In genomic region chr12:93848453-93849120, GRCh38 we compare ENCODE assay signal across 10 cellular contexts.
DNase-seq lines count a peak whose midpoint lies in the region; ATAC-seq, FAIRE-seq and TF ChIP-seq lines count a peak whose summit lies in the region.
"Had no signal": no experiment of that assay in that cellular context is flagged by ENCODE, and none has a peak within 500 bp of the region (broad histone marks: within the 10 kb centered on the region; RNA-seq: fewer than 3 reads in every experiment).

No MANE protein-coding gene starts in this region.

- no peaks in the 10 kb centered on the region for H3K27me3 Mint-ChIP-seq in central memory CD8-positive, alpha-beta T cell
- no peaks in the 10 kb centered on the region for H3K27me3 Mint-ChIP-seq in osteocyte (ENCODE audit: unreplicated experiment)

- H2AFZ ChIP-seq in MM.1S (ENCODE audit: low read length): no peak overlapping the region

- H3K27ac ChIP-seq in MM.1S (ENCODE audit: low read length): no peak overlapping the region

- H3K36me3 Mint-ChIP-seq in central memory CD8-positive, alpha-beta T cell (ENCODE audit: insufficient read depth): peaks cover 5% of the 10 kb centered on the region
- peaks cover 2% of the 10 kb centered on the region for H3K36me3 Mint-ChIP-seq in osteocyte (ENCODE audit: unreplicated experiment)

- no peak overlapping the region for H3K4me2 ChIP-seq in MM.1S (ENCODE audit: low read depth, low read length)

- no peaks in the 10 kb centered on the region for H3K4me1 ChIP-seq in MM.1S (ENCODE audit: low read length)

- no peaks in the 10 kb centered on the region for H3K27me3 ChIP-seq in MM.1S (replicated peaks; ENCODE audit: insufficient read depth, low read length)

- peaks cover 28% of the 10 kb centered on the region for H3K4me1 Mint-ChIP-seq in central memory CD8-positive, alpha-beta T cell
- peaks cover 9% of the 10 kb centered on the region for H3K4me1 Mint-ChIP-seq in osteocyte (ENCODE audit: unreplicated experiment)

- TF ChIP-seq CTCF in osteocyte (IDR thresholded peaks at IDR 0.05) (no peak), MM.1S (IDR thresholded peaks at IDR 0.05; ENCODE audit: low read length) (no peak)

- H4K20me1 ChIP-seq in MM.1S (ENCODE audit: insufficient read depth, low read length): no peaks in the 10 kb centered on the region

- no peak for DNase-seq in GM18507 (ENCODE audit: extremely low spot score, insufficient read length, low read depth)
- peak; percentile 91 to 96 for DNase-seq in NOMO-1 (lab: John Stamatoyannopoulos, UW; ENCODE audit: unreplicated experiment in 2 of 2)
- DNase-seq in central memory CD8-positive, alpha-beta T cell (ENCODE audit: low spot score in 2 of 2): no peak
- DNase-seq in osteocyte (ENCODE audit: extremely low spot score, unreplicated experiment): no peak
- no peak for DNase-seq in AG20443 (ENCODE audit: low spot score)
- DNase-seq in MM.1S: no peak
- DNase-seq: activated gamma-delta T cell treated with Interleukin-2 at 50 U/mL for 16 hours, SHP77 treated with DMSO at 0.1 percent for 48 hours had no signal

- H3K79me2 ChIP-seq in MM.1S (ENCODE audit: low read length): no peaks in the 10 kb centered on the region

- H3K4me3 Mint-ChIP-seq in central memory CD8-positive, alpha-beta T cell: no peak overlapping the region
- no peak overlapping the region for H3K4me3 Mint-ChIP-seq in osteocyte (ENCODE audit: unreplicated experiment)

- H3K9me3 Mint-ChIP-seq in central memory CD8-positive, alpha-beta T cell: no peaks in the 10 kb centered on the region
- no peaks in the 10 kb centered on the region for H3K9me3 Mint-ChIP-seq in osteocyte (ENCODE audit: unreplicated experiment)

- no peaks in the 10 kb centered on the region for H3F3A ChIP-seq in MM.1S (ENCODE audit: insufficient read depth, low read length)

- peak overlapping the region; percentile 45 for H3K27ac Mint-ChIP-seq in central memory CD8-positive, alpha-beta T cell (ENCODE audit: low read depth)
- peak overlapping the region; percentile 52 for H3K27ac Mint-ChIP-seq in osteocyte (ENCODE audit: unreplicated experiment)

- no peaks in the 10 kb centered on the region for H3K9me3 ChIP-seq in MM.1S (replicated peaks; ENCODE audit: insufficient read depth, low read length)

- H3K36me3 ChIP-seq in MM.1S (replicated peaks; ENCODE audit: insufficient read depth, low read length): no peaks in the 10 kb centered on the region

- no peak for ATAC-seq in central memory CD8-positive, alpha-beta T cell (replicated peaks; ENCODE audit: extremely low read depth, poor library complexity, severe bottlenecking)
- ATAC-seq in GM21529 (IDR thresholded peaks at IDR 0.05; ENCODE audit: unreplicated experiment): no peak
- no peak for ATAC-seq in GM18519 (IDR thresholded peaks at IDR 0.05; ENCODE audit: low FRiP score, unreplicated experiment)

- FAIRE-seq in GM18507 (lab: Jason Lieb, UNC): peak; percentile 63

- H3K9me2 ChIP-seq in MM.1S (replicated peaks; ENCODE audit: insufficient read depth, low read length): no peaks in the 10 kb centered on the region

- H3K9ac ChIP-seq in MM.1S (ENCODE audit: low read length): no peak overlapping the region

- no peak overlapping the region for H3K4me3 ChIP-seq in MM.1S (ENCODE audit: low read length)

Comparison
In these comparisons a context has a peak if more than half of its experiments do, and no peak if none do; other contexts are left out.
1. DNase-seq: peak in NOMO-1 (2 of 2); none in GM18507 (single experiment), central memory CD8-positive, alpha-beta T cell (0 of 2), osteocyte (single experiment), AG20443 (single experiment) and MM.1S (single experiment).